In the genomic region with DNA sequence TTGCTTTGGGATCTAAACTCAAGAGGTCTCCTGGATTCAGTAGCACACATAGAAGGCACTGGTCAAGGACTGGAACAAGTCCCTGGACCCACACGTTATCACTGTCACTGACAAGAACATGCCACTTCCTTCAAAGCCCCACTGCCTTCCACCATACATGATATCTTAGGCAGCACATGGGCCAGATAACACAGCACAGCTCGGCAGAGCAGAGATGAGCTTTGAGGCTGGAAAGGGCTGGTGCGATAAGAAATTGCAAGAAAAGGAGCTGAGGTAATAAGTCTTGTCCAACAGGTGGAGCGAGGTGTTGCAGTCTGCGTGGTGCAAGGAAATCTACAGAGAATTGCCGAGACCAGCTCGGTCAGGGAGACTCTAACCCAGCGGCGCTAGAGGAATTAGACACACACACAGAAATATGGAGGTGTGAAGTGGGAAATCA, we compare ENCODE assay signal across 1 cellular context.
A peak's percentile ranks its signal among the peaks of the same experiment; 100 is the strongest.
TF ChIP-seq lines count a peak whose summit lies in the region.

No MANE protein-coding gene starts in this region.

TF ChIP-seq in K562, 482 proteins besides CTCF, POLR2A, EP300 and RAD21 (continued from another document and continues in another):
- TF ChIP-seq, protein P1, sequence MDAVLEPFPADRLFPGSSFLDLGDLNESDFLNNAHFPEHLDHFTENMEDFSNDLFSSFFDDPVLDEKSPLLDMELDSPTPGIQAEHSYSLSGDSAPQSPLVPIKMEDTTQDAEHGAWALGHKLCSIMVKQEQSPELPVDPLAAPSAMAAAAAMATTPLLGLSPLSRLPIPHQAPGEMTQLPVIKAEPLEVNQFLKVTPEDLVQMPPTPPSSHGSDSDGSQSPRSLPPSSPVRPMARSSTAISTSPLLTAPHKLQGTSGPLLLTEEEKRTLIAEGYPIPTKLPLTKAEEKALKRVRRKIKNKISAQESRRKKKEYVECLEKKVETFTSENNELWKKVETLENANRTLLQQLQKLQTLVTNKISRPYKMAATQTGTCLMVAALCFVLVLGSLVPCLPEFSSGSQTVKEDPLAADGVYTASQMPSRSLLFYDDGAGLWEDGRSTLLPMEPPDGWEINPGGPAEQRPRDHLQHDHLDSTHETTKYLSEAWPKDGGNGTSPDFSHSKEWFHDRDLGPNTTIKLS (IDR thresholded peaks at IDR 0.05; ENCODE audit: borderline replicate concordance, low read depth), result no peak; the same call in 1 of the 2 replicates
- no peak for TF ChIP-seq MCM2 (IDR thresholded peaks at IDR 0.05; ENCODE audit: low read depth)
- TF ChIP-seq RBM15 (IDR thresholded peaks at IDR 0.05; ENCODE audit: insufficient read depth, low read length), result no peak
- TF ChIP-seq ZNF311 (CRISPR knock-in tag; IDR thresholded peaks at IDR 0.05), result no peak
- peak; percentile 87 for TF ChIP-seq TCF7 (IDR thresholded peaks at IDR 0.05; ENCODE audit: borderline replicate concordance)
- no peak for TF ChIP-seq NUFIP1 (IDR thresholded peaks at IDR 0.05; ENCODE audit: partially characterized antibody)
- no peak for TF ChIP-seq ZBTB7A (IDR thresholded peaks at IDR 0.05; ENCODE audit: borderline replicate concordance, control insufficient read depth, low read depth, low read length)
- TF ChIP-seq FOXK2 (conservative IDR thresholded peaks at IDR 0.05 in 1 of 2, IDR thresholded peaks at IDR 0.05 in 1 of 2; ENCODE audit: low read depth in 2 of 2), result no peak
- TF ChIP-seq XRCC4 (IDR thresholded peaks at IDR 0.05; ENCODE audit: extremely low read depth, insufficient read depth, insufficient read length), result no peak
- TF ChIP-seq NONO (IDR thresholded peaks at IDR 0.05; ENCODE audit: low read depth in 2 of 2, low read length in 1 of 2), result no peak; a peak in 1 of 4 replicates
- TF ChIP-seq, protein P2, sequence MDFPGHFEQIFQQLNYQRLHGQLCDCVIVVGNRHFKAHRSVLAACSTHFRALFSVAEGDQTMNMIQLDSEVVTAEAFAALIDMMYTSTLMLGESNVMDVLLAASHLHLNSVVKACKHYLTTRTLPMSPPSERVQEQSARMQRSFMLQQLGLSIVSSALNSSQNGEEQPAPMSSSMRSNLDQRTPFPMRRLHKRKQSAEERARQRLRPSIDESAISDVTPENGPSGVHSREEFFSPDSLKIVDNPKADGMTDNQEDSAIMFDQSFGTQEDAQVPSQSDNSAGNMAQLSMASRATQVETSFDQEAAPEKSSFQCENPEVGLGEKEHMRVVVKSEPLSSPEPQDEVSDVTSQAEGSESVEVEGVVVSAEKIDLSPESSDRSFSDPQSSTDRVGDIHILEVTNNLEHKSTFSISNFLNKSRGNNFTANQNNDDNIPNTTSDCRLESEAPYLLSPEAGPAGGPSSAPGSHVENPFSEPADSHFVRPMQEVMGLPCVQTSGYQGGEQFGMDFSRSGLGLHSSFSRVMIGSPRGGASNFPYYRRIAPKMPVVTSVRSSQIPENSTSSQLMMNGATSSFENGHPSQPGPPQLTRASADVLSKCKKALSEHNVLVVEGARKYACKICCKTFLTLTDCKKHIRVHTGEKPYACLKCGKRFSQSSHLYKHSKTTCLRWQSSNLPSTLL (IDR thresholded peaks at IDR 0.05), result no peak
- no peak for TF ChIP-seq SRSF9 (IDR thresholded peaks at IDR 0.05; ENCODE audit: borderline replicate concordance, low read depth, low read length)
- TF ChIP-seq NR1H2 (CRISPR knock-in tag; IDR thresholded peaks at IDR 0.05), result no peak
- TF ChIP-seq, protein P3, sequence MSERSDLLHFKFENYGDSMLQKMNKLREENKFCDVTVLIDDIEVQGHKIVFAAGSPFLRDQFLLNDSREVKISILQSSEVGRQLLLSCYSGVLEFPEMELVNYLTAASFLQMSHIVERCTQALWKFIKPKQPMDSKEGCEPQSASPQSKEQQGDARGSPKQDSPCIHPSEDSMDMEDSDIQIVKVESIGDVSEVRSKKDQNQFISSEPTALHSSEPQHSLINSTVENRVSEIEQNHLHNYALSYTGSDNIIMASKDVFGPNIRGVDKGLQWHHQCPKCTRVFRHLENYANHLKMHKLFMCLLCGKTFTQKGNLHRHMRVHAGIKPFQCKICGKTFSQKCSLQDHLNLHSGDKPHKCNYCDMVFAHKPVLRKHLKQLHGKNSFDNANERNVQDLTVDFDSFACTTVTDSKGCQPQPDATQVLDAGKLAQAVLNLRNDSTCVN (CRISPR knock-in tag; IDR thresholded peaks at IDR 0.05), result no peak
- no peak for TF ChIP-seq DNMT1 (IDR thresholded peaks at IDR 0.05)
- peak; percentile 100 for TF ChIP-seq GATA2 (CRISPR knock-in tag; IDR thresholded peaks at IDR 0.05)
- TF ChIP-seq SMARCA5 (IDR thresholded peaks at IDR 0.05), result no peak
- TF ChIP-seq NR4A1 (CRISPR knock-in tag; IDR thresholded peaks at IDR 0.05), result no peak
- TF ChIP-seq NR4A1 (tag; IDR thresholded peaks at IDR 0.05), result peak; percentile 79
- no peak for TF ChIP-seq PTTG1 (tag; IDR thresholded peaks at IDR 0.05; ENCODE audit: low read depth)
- TF ChIP-seq PCBP2 (IDR thresholded peaks at IDR 0.05; ENCODE audit: low read depth, low read length, poor library complexity, severe bottlenecking), result no peak
- TF ChIP-seq SREBF1 (IDR thresholded peaks at IDR 0.05; ENCODE audit: borderline replicate concordance, low read depth, low read length), result no peak
- no peak for TF ChIP-seq TGIF2 (CRISPR knock-in tag; IDR thresholded peaks at IDR 0.05)
- TF ChIP-seq EP400 (IDR thresholded peaks at IDR 0.05), result no peak
- no peak for TF ChIP-seq NFXL1 (CRISPR knock-in tag; IDR thresholded peaks at IDR 0.05)
- 0 out of 2 replicates have a peak, but pooled peaks have one; percentile 11 for TF ChIP-seq KHSRP (IDR thresholded peaks at IDR 0.05)
- TF ChIP-seq KLF16 (IDR thresholded peaks at IDR 0.05), result peak; percentile 98
- TF ChIP-seq CHCHD3 (CRISPR knock-in tag; IDR thresholded peaks at IDR 0.05), result no peak
- no peak for TF ChIP-seq NFRKB (IDR thresholded peaks at IDR 0.05; ENCODE audit: low read depth)
- no peak for TF ChIP-seq ILK (tag; IDR thresholded peaks at IDR 0.05; ENCODE audit: borderline replicate concordance, low read depth)
- TF ChIP-seq ZNF668 (CRISPR knock-in tag; IDR thresholded peaks at IDR 0.05), result no peak
- TF ChIP-seq KLF10 (CRISPR knock-in tag; IDR thresholded peaks at IDR 0.05), result no peak
- TF ChIP-seq SRF (CRISPR knock-in tag; IDR thresholded peaks at IDR 0.05), result no peak
- TF ChIP-seq, protein P4, sequence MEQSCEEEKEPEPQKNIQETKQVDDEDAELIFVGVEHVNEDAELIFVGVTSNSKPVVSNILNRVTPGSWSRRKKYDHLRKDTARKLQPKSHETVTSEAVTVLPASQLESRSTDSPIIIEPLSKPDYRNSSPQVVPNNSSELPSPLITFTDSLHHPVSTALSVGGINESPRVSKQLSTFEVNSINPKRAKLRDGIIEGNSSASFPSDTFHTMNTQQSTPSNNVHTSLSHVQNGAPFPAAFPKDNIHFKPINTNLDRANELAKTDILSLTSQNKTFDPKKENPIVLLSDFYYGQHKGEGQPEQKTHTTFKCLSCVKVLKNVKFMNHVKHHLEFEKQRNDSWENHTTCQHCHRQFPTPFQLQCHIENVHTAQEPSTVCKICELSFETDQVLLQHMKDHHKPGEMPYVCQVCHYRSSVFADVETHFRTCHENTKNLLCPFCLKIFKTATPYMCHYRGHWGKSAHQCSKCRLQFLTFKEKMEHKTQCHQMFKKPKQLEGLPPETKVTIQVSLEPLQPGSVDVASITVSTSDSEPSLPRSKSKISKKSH (CRISPR knock-in tag; IDR thresholded peaks at IDR 0.05), result no peak
- TF ChIP-seq, protein P5, sequence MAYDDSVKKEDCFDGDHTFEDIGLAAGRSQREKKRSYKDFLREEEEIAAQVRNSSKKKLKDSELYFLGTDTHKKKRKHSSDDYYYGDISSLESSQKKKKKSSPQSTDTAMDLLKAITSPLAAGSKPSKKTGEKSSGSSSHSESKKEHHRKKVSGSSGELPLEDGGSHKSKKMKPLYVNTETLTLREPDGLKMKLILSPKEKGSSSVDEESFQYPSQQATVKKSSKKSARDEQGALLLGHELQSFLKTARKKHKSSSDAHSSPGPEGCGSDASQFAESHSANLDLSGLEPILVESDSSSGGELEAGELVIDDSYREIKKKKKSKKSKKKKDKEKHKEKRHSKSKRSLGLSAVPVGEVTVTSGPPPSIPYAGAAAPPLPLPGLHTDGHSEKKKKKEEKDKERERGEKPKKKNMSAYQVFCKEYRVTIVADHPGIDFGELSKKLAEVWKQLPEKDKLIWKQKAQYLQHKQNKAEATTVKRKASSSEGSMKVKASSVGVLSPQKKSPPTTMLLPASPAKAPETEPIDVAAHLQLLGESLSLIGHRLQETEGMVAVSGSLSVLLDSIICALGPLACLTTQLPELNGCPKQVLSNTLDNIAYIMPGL (CRISPR knock-in tag; IDR thresholded peaks at IDR 0.05), result no peak
- TF ChIP-seq ZFP36 (IDR thresholded peaks at IDR 0.05; ENCODE audit: low read depth, low read length, partially characterized antibody), result no peak
- peak; percentile 69; the same call in 1 of the 2 replicates for TF ChIP-seq ZBTB2 (IDR thresholded peaks at IDR 0.05)
- TF ChIP-seq, protein P6, sequence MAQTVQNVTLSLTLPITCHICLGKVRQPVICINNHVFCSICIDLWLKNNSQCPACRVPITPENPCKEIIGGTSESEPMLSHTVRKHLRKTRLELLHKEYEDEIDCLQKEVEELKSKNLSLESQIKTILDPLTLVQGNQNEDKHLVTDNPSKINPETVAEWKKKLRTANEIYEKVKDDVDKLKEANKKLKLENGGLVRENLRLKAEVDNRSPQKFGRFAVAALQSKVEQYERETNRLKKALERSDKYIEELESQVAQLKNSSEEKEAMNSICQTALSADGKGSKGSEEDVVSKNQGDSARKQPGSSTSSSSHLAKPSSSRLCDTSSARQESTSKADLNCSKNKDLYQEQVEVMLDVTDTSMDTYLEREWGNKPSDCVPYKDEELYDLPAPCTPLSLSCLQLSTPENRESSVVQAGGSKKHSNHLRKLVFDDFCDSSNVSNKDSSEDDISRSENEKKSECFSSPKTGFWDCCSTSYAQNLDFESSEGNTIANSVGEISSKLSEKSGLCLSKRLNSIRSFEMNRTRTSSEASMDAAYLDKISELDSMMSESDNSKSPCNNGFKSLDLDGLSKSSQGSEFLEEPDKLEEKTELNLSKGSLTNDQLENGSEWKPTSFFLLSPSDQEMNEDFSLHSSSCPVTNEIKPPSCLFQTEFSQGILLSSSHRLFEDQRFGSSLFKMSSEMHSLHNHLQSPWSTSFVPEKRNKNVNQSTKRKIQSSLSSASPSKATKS (CRISPR knock-in tag; IDR thresholded peaks at IDR 0.05), result no peak
- no peak for TF ChIP-seq RBBP5 (IDR thresholded peaks at IDR 0.05; ENCODE audit: borderline replicate concordance, insufficient read depth, low read length, poor library complexity, severe bottlenecking)
- TF ChIP-seq, protein P7, sequence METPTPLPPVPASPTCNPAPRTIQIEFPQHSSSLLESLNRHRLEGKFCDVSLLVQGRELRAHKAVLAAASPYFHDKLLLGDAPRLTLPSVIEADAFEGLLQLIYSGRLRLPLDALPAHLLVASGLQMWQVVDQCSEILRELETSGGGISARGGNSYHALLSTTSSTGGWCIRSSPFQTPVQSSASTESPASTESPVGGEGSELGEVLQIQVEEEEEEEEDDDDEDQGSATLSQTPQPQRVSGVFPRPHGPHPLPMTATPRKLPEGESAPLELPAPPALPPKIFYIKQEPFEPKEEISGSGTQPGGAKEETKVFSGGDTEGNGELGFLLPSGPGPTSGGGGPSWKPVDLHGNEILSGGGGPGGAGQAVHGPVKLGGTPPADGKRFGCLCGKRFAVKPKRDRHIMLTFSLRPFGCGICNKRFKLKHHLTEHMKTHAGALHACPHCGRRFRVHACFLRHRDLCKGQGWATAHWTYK (CRISPR knock-in tag; IDR thresholded peaks at IDR 0.05), result peak; percentile 82
- TF ChIP-seq STAG1 (CRISPR knock-in tag; IDR thresholded peaks at IDR 0.05; ENCODE audit: borderline replicate concordance), result no peak
- TF ChIP-seq NCOR1 (IDR thresholded peaks at IDR 0.05), result peak; percentile 99
- TF ChIP-seq ZSCAN32 (CRISPR knock-in tag; IDR thresholded peaks at IDR 0.05), result no peak
- no peak for TF ChIP-seq SRSF7 (optimal IDR thresholded peaks at IDR 0.05; ENCODE audit: low read depth, low read length)
- TF ChIP-seq TRIM28 (IDR thresholded peaks at IDR 0.05), result no peak
- TF ChIP-seq, protein P8, sequence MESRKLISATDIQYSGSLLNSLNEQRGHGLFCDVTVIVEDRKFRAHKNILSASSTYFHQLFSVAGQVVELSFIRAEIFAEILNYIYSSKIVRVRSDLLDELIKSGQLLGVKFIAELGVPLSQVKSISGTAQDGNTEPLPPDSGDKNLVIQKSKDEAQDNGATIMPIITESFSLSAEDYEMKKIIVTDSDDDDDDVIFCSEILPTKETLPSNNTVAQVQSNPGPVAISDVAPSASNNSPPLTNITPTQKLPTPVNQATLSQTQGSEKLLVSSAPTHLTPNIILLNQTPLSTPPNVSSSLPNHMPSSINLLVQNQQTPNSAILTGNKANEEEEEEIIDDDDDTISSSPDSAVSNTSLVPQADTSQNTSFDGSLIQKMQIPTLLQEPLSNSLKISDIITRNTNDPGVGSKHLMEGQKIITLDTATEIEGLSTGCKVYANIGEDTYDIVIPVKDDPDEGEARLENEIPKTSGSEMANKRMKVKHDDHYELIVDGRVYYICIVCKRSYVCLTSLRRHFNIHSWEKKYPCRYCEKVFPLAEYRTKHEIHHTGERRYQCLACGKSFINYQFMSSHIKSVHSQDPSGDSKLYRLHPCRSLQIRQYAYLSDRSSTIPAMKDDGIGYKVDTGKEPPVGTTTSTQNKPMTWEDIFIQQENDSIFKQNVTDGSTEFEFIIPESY (CRISPR knock-in tag; IDR thresholded peaks at IDR 0.05), result peak; percentile 63
- no peak for TF ChIP-seq DIDO1 (tag; IDR thresholded peaks at IDR 0.05; ENCODE audit: low read depth)
- no peak for TF ChIP-seq POLR2G (IDR thresholded peaks at IDR 0.05; ENCODE audit: low read depth, low read length)
- no peak for TF ChIP-seq SNIP1 (IDR thresholded peaks at IDR 0.05; ENCODE audit: low read depth)
- no peak for TF ChIP-seq PHTF2 (CRISPR knock-in tag; IDR thresholded peaks at IDR 0.05)
- TF ChIP-seq ZNF146 (CRISPR knock-in tag; IDR thresholded peaks at IDR 0.05; ENCODE audit: unreplicated experiment), result no peak
- no peak for TF ChIP-seq ZFP1 (CRISPR knock-in tag; IDR thresholded peaks at IDR 0.05)
- TF ChIP-seq ATF3 (IDR thresholded peaks at IDR 0.05), result peak; percentile 33; the same call in 1 of the 2 replicates
- no peak for TF ChIP-seq ATF3 (CRISPR knock-in tag; conservative IDR thresholded peaks at IDR 0.05)
- TF ChIP-seq ZSCAN29 (IDR thresholded peaks at IDR 0.05), result no peak
- TF ChIP-seq ZNF785 (CRISPR knock-in tag; IDR thresholded peaks at IDR 0.05), result no peak
- no peak for TF ChIP-seq C11orf30 (IDR thresholded peaks at IDR 0.05; ENCODE audit: low read depth)
